Comparison of ENCODE assay signal across 11 cellular contexts in the genomic region with DNA sequence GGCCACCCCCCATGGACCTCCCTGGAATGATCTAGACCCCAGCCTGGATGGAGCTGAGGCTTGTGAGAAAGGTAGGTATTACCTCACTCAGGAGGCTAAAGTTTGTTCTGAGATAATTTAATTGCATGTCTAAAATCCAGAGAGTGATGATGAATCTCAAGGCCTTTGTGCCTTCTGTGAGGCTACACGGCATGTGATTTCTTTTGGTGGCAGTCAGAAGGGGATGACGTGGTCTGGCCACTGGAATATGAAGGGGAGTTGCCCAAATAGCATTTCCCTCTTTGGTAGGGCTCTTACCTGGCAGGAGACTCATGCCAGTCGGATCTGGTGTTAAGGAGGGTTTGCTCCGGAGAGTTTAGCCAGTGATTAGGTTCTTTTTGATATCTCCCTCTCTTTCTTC. TPM values are rescaled to one million over a fixed set of nuclear protein-coding genes. Genes with fewer than 3 reads are reported as not detected.
DNase-seq lines count a peak whose midpoint lies in the region; ATAC-seq and TF ChIP-seq lines count a peak whose summit lies in the region.
"Had no signal": no experiment of that assay in that cellular context is flagged by ENCODE, and none has a peak within 500 bp of the region (broad histone marks: within the 10 kb centered on the region; RNA-seq: fewer than 3 reads in every experiment).

No MANE protein-coding gene starts in this region.

- H3K4me3 Mint-ChIP-seq in activated naive CD4-positive, alpha-beta T cell treated with anti-CD3 and anti-CD28 coated beads, Interleukin-2, amount 50 U/mL, for 24 hours = peak overlapping the region; percentile 88
- H3K4me3 Mint-ChIP-seq in activated CD8-positive, alpha-beta T cell treated with anti-CD3 and anti-CD28 coated beads for 36 hours = peak overlapping the region; percentile 84

- WGBS in upper lobe of left lung, 2 donors = 71 to 76% methylated on average over 4 of the region's 4 CpGs

- POLR2A ChIA-PET in activated CD8-positive, alpha-beta T cell treated with anti-CD3 and anti-CD28 coated beads for 36 hours (lab: Charles Lee) = interaction anchor here (0.6 to 6.8 kb wide), 5 partner anchors 9 to 1810 kb away, joined by 3 to 55 read pairs (median 4); a partner anchor contains a TSS

- H3K36me3 ChIP-seq in left lung = no peaks in the 10 kb centered on the region
- no peaks in the 10 kb centered on the region for H3K36me3 ChIP-seq in upper lobe of left lung

- no peak overlapping the region for H3K4me3 ChIP-seq in left lung
- peak overlapping the region in 1 of 4 donors; percentile 99 for H3K4me3 ChIP-seq in upper lobe of left lung
- H3K4me3 ChIP-seq: body of pancreas had no signal

- H3K9me3 ChIP-seq in left lung = no peaks in the 10 kb centered on the region
- no peaks in the 10 kb centered on the region for H3K9me3 ChIP-seq in upper lobe of left lung
- H3K9me3 ChIP-seq: body of pancreas had no signal

- CTCF ChIA-PET in activated CD8-positive, alpha-beta T cell treated with anti-CD3 and anti-CD28 coated beads for 36 hours (lab: Charles Lee) = interaction anchor here (1.1 to 4.2 kb wide), 7 partner anchors 8 to 123 kb away, joined by 3 to 23 read pairs (median 5); no protein-coding TSS in a partner anchor

- no peak overlapping the region for H3K27ac Mint-ChIP-seq in activated naive CD4-positive, alpha-beta T cell treated with anti-CD3 and anti-CD28 coated beads, Interleukin-2, amount 50 U/mL, for 24 hours
- no peak overlapping the region for H3K27ac Mint-ChIP-seq in activated CD8-positive, alpha-beta T cell treated with anti-CD3 and anti-CD28 coated beads for 36 hours

- H3K4me1 ChIP-seq in left lung (peaks cover 15 to 50% of the 10 kb centered on the region in 2 donors), upper lobe of left lung (peaks cover 40 to 59% (median 43%) of the 10 kb centered on the region in 4 donors)

- TF ChIP-seq CTCF in activated CD8-positive, alpha-beta T cell treated with anti-CD3 and anti-CD28 coated beads for 36 hours (IDR thresholded peaks at IDR 0.05) = no peak
- TF ChIP-seq CTCF in left lung (IDR thresholded peaks at IDR 0.05) (no peak), upper lobe of left lung (IDR thresholded peaks at IDR 0.05) (no peak)

- H3K27me3 ChIP-seq in left lung = peaks cover 0 to 34% of the 10 kb centered on the region in 2 donors
- H3K27me3 ChIP-seq in upper lobe of left lung = peaks cover 0 to 5% (median 0%) of the 10 kb centered on the region in 4 donors
- H3K27me3 ChIP-seq: body of pancreas had no signal

- no peak for ATAC-seq in activated CD8-positive, alpha-beta T cell treated with anti-CD3 and anti-CD28 coated beads for 36 hours
- ATAC-seq in left lung = no peak
- no peak for ATAC-seq in upper lobe of left lung (ENCODE audit: low FRiP score in 2 of 2)
- ATAC-seq in sciatic nerve = no peak
- ATAC-seq: body of pancreas had no signal

- TF ChIP-seq POLR2A in upper lobe of left lung (IDR thresholded peaks at IDR 0.05) = no peak

- TF ChIP-seq EP300 in upper lobe of left lung (IDR thresholded peaks at IDR 0.05) = no peak

- no peaks in the 10 kb centered on the region for H3K9me3 Mint-ChIP-seq in activated naive CD4-positive, alpha-beta T cell treated with anti-CD3 and anti-CD28 coated beads, Interleukin-2, amount 50 U/mL, for 24 hours
- H3K9me3 Mint-ChIP-seq in activated CD8-positive, alpha-beta T cell treated with anti-CD3 and anti-CD28 coated beads for 36 hours = no peaks in the 10 kb centered on the region

- DNase-seq in activated naive CD4-positive, alpha-beta T cell treated with anti-CD3 and anti-CD28 coated beads, Interleukin-2, amount 50 U/mL, for 16 hours = no peak
- no peak for DNase-seq in activated CD8-positive, alpha-beta T cell treated with anti-CD3 and anti-CD28 coated beads for 36 hours
- DNase-seq in left lung = peak in 1 of 2 donors; percentile 6
- DNase-seq in upper lobe of left lung = peak in 1 of 2 donors; percentile 42
- no peak for DNase-seq in anterior cingulate cortex (lab: John Stamatoyannopoulos, UW)
- no peak for DNase-seq in sciatic nerve (ENCODE audit: low spot score)
- no peak for DNase-seq in activated effector memory CD4-positive, alpha-beta T cell treated with Interleukin-2 at 50 U/mL for 16 hours
- DNase-seq: body of pancreas, NCI-H2171, T-helper 9 cell had no signal

- H3K36me3 Mint-ChIP-seq in activated naive CD4-positive, alpha-beta T cell treated with anti-CD3 and anti-CD28 coated beads, Interleukin-2, amount 50 U/mL, for 24 hours = no peaks in the 10 kb centered on the region
- no peaks in the 10 kb centered on the region for H3K36me3 Mint-ChIP-seq in activated CD8-positive, alpha-beta T cell treated with anti-CD3 and anti-CD28 coated beads for 36 hours (ENCODE audit: low read depth)

- peaks cover 58% of the 10 kb centered on the region for H3K4me1 Mint-ChIP-seq in activated naive CD4-positive, alpha-beta T cell treated with anti-CD3 and anti-CD28 coated beads, Interleukin-2, amount 50 U/mL, for 24 hours
- peaks cover 47% of the 10 kb centered on the region for H3K4me1 Mint-ChIP-seq in activated CD8-positive, alpha-beta T cell treated with anti-CD3 and anti-CD28 coated beads for 36 hours (ENCODE audit: low read depth)

- peaks cover 6% of the 10 kb centered on the region for H3K27me3 Mint-ChIP-seq in activated naive CD4-positive, alpha-beta T cell treated with anti-CD3 and anti-CD28 coated beads, Interleukin-2, amount 50 U/mL, for 24 hours
- peaks cover 16% of the 10 kb centered on the region for H3K27me3 Mint-ChIP-seq in activated CD8-positive, alpha-beta T cell treated with anti-CD3 and anti-CD28 coated beads for 36 hours

- intact Hi-C loops in activated CD8-positive, alpha-beta T cell treated with anti-CD3 and anti-CD28 coated beads for 36 hours (cut with micrococcal nuclease) = no loop called here
- intact Hi-C loops in left lung (cut with DNase I) = no loop called here
- intact Hi-C loops in sciatic nerve (cut with DNase I) = no loop called here

- H3K27ac ChIP-seq in left lung (peak overlapping the region; percentile 1 to 2), upper lobe of left lung (peak overlapping the region in 3 of 4 donors; percentile 24 to 79 (median 32))

RNA-seq across cellular contexts. Expression of a gene that starts 2.5 kb away (rescaled TPM):
- total RNA-seq in activated CD8-positive, alpha-beta T cell treated with anti-CD3 and anti-CD28 coated beads for 36 hours = 10 to 100 TPM; 14.7 to 17.6 TPM
- total RNA-seq in left lung = 10 to 100 TPM; 23.7 to 27.2 TPM
- total RNA-seq in upper lobe of left lung = 10 to 100 TPM; 21.0 to 36.9 (median 28.5) TPM
- 17.2 TPM for total RNA-seq in sciatic nerve

RNA-seq across cellular contexts. Expression of a gene that starts 27.5 kb away (rescaled TPM):
- total RNA-seq in activated CD8-positive, alpha-beta T cell treated with anti-CD3 and anti-CD28 coated beads for 36 hours = 1 to 10 TPM; 4.3 to 5.1 TPM
- total RNA-seq in left lung (10 to 100 TPM; 15.1 to 20.2 TPM), upper lobe of left lung (10 to 100 TPM in 5 of 6 donors, 1 to 10 TPM in 1; 3.1 to 20.6 (median 14.6) TPM), sciatic nerve (13.5 TPM)

RNA-seq across cellular contexts. Expression of a gene that starts 37.7 kb away (rescaled TPM):
- 10 to 100 TPM; 56.9 to 65.0 TPM for total RNA-seq in activated CD8-positive, alpha-beta T cell treated with anti-CD3 and anti-CD28 coated beads for 36 hours
- 100 to 1,000 TPM in 1 of 2 donors, 10 to 100 TPM in 1; 61.9 to 104 TPM for total RNA-seq in left lung
- total RNA-seq in upper lobe of left lung = 100 to 1,000 TPM in 2 of 6 donors, 10 to 100 TPM in 4; 68.1 to 112 (median 94.5) TPM
- total RNA-seq in sciatic nerve = 67.8 TPM
